ENCODE assay signal across 15 cellular contexts in genomic region chr4:143046906-143047305, GRCh38.
DNase-seq lines count a peak whose midpoint lies in the region; ATAC-seq and TF ChIP-seq lines count a peak whose summit lies in the region.
"Had no signal": no experiment of that assay in that cellular context is flagged by ENCODE, and none has a peak within 500 bp of the region (broad histone marks: within the 10 kb centered on the region; RNA-seq: fewer than 3 reads in every experiment).

No MANE protein-coding gene starts in this region.

- no peaks in the 10 kb centered on the region for H3K36me3 ChIP-seq in mesendoderm (ENCODE audit: control insufficient read depth, insufficient read depth, low read length)
- H3K36me3 ChIP-seq: BLaER1 treated with 17β-estradiol and CSF1 and Interleukin-3, amounts not matched to agents 10 nM and 100 nM; HAP-1 had no signal

- H3K27me3 Mint-ChIP-seq in stimulated activated naive CD8-positive, alpha-beta T cell treated with anti-CD3 and anti-CD28 coated beads, Interleukin-15, amount 100 ng/mL, for 72 hours, result no peaks in the 10 kb centered on the region
- no peaks in the 10 kb centered on the region for H3K27me3 Mint-ChIP-seq in neural crest cell (ENCODE audit: low read depth)
- H3K27me3 Mint-ChIP-seq in activated CD4-positive, alpha-beta T cell treated with anti-CD3 and anti-CD28 coated beads, Interleukin-2, amount 10 ng/mL, durations not matched to agents 7 days and 5 days, result no peaks in the 10 kb centered on the region
- H3K27me3 Mint-ChIP-seq: B cell had no signal

- no peak overlapping the region for H2BK5ac ChIP-seq in mesendoderm (ENCODE audit: low read length)

- no peak overlapping the region for H4K5ac ChIP-seq in mesendoderm (ENCODE audit: low read length)

- peak; percentile 23 for ATAC-seq in stimulated activated naive CD8-positive, alpha-beta T cell treated with anti-CD3 and anti-CD28 coated beads, Interleukin-15, amount 100 ng/mL, for 72 hours
- no peak for ATAC-seq in stimulated activated naive CD8-positive, alpha-beta T cell treated with anti-CD3 and anti-CD28 coated beads, Interleukin-15, Interleukin-2, amounts not matched to agents 100 U/mL and 50 U/mL, for 24 hours
- ATAC-seq in stimulated activated effector memory CD8-positive, alpha-beta T cell treated with anti-CD3 and anti-CD28 coated beads, Interleukin-12 subunit alpha, Interleukin-12 subunit beta, amount 100 ng/mL, for 72 hours, result peak; percentile 53
- ATAC-seq: CD8-positive, alpha-beta T cell had no signal

- H3K4me2 ChIP-seq in mesendoderm (ENCODE audit: low read length), result no peak overlapping the region
- H3K4me2 ChIP-seq: BLaER1 treated with 17β-estradiol and CSF1 and Interleukin-3, amounts not matched to agents 10 nM and 100 nM had no signal

- no CpG with 5 or more reads among the region's 4 CpGs for WGBS in mesendoderm (ENCODE audit: extremely low coverage, insufficient coverage, low lambda C conversion rate)

- TF ChIP-seq CTCF in neural crest cell (conservative IDR thresholded peaks at IDR 0.05), result no peak

- H3K9me3 Mint-ChIP-seq in stimulated activated naive CD8-positive, alpha-beta T cell treated with anti-CD3 and anti-CD28 coated beads, Interleukin-15, amount 100 ng/mL, for 72 hours, result no peaks in the 10 kb centered on the region
- H3K9me3 Mint-ChIP-seq in neural crest cell, result no peaks in the 10 kb centered on the region
- no peaks in the 10 kb centered on the region for H3K9me3 Mint-ChIP-seq in stimulated activated effector memory CD8-positive, alpha-beta T cell treated with anti-CD3 and anti-CD28 coated beads, Interleukin-12 subunit alpha, Interleukin-12 subunit beta, amount 100 ng/mL, for 72 hours
- H3K9me3 Mint-ChIP-seq in activated CD4-positive, alpha-beta T cell treated with anti-CD3 and anti-CD28 coated beads, Interleukin-2, amount 10 ng/mL, durations not matched to agents 7 days and 5 days, result no peaks in the 10 kb centered on the region
- H3K9me3 Mint-ChIP-seq: CD8-positive, alpha-beta T cell had no signal

- no peak overlapping the region for H3K18ac ChIP-seq in mesendoderm (ENCODE audit: low read length)

- no peaks in the 10 kb centered on the region for H3K79me1 ChIP-seq in mesendoderm (ENCODE audit: low read length)

- H3K56ac ChIP-seq in mesendoderm (ENCODE audit: low read length), result no peak overlapping the region

- no peaks in the 10 kb centered on the region for H3K4me1 Mint-ChIP-seq in stimulated activated naive CD8-positive, alpha-beta T cell treated with anti-CD3 and anti-CD28 coated beads, Interleukin-15, amount 100 ng/mL, for 72 hours
- H3K4me1 Mint-ChIP-seq in neural crest cell, result no peaks in the 10 kb centered on the region
- no peaks in the 10 kb centered on the region for H3K4me1 Mint-ChIP-seq in stimulated activated effector memory CD8-positive, alpha-beta T cell treated with anti-CD3 and anti-CD28 coated beads, Interleukin-12 subunit alpha, Interleukin-12 subunit beta, amount 100 ng/mL, for 72 hours
- no peaks in the 10 kb centered on the region for H3K4me1 Mint-ChIP-seq in activated CD4-positive, alpha-beta T cell treated with anti-CD3 and anti-CD28 coated beads, Interleukin-2, amount 10 ng/mL, durations not matched to agents 7 days and 5 days
- H3K4me1 Mint-ChIP-seq: B cell had no signal

- no peaks in the 10 kb centered on the region for H3K27me3 ChIP-seq in mesendoderm (ENCODE audit: insufficient read depth, low read length, poor library complexity)
- H3K27me3 ChIP-seq: BLaER1 treated with 17β-estradiol and CSF1 and Interleukin-3, amounts not matched to agents 10 nM and 100 nM had no signal

- H2BK15ac ChIP-seq in mesendoderm (replicated peaks; ENCODE audit: low read depth), result no peak overlapping the region

- H3K4me1 ChIP-seq in mesendoderm (ENCODE audit: control insufficient read depth, low read depth, low read length), result no peaks in the 10 kb centered on the region
- H3K4me1 ChIP-seq: BLaER1 treated with 17β-estradiol and CSF1 and Interleukin-3, amounts not matched to agents 10 nM and 100 nM; HAP-1 had no signal

- H3K9ac ChIP-seq in mesendoderm (ENCODE audit: low read length), result no peak overlapping the region
- H3K9ac ChIP-seq: BLaER1 treated with 17β-estradiol and CSF1 and Interleukin-3, amounts not matched to agents 10 nM and 100 nM had no signal

- no peak overlapping the region for H3K27ac ChIP-seq in mesendoderm (ENCODE audit: low read depth, low read length)
- H3K27ac ChIP-seq: 22Rv1; BLaER1 treated with 17β-estradiol and CSF1 and Interleukin-3, amounts not matched to agents 10 nM and 100 nM had no signal

- no peak overlapping the region for H3K4me3 Mint-ChIP-seq in stimulated activated naive CD8-positive, alpha-beta T cell treated with anti-CD3 and anti-CD28 coated beads, Interleukin-15, amount 100 ng/mL, for 72 hours
- no peak overlapping the region for H3K4me3 Mint-ChIP-seq in neural crest cell
- H3K4me3 Mint-ChIP-seq in stimulated activated effector memory CD8-positive, alpha-beta T cell treated with anti-CD3 and anti-CD28 coated beads, Interleukin-12 subunit alpha, Interleukin-12 subunit beta, amount 100 ng/mL, for 72 hours, result no peak overlapping the region
- H3K4me3 Mint-ChIP-seq in activated CD4-positive, alpha-beta T cell treated with anti-CD3 and anti-CD28 coated beads, Interleukin-2, amount 10 ng/mL, durations not matched to agents 7 days and 5 days, result no peak overlapping the region
- H3K4me3 Mint-ChIP-seq: B cell; CD8-positive, alpha-beta T cell had no signal

- no peak for DNase-seq in stimulated activated naive CD8-positive, alpha-beta T cell treated with anti-CD3 and anti-CD28 coated beads, Interleukin-15, amount 100 ng/mL, for 72 hours
- no peak for DNase-seq in stimulated activated naive CD8-positive, alpha-beta T cell treated with anti-CD3 and anti-CD28 coated beads, Interleukin-15, Interleukin-2, amounts not matched to agents 100 U/mL and 50 U/mL, for 24 hours
- DNase-seq in neural crest cell (ENCODE audit: low read depth, low spot score), result no peak
- no peak for DNase-seq in stimulated activated effector memory CD8-positive, alpha-beta T cell treated with anti-CD3 and anti-CD28 coated beads, Interleukin-12 subunit alpha, Interleukin-12 subunit beta, amount 100 ng/mL, for 72 hours (ENCODE audit: low spot score in 2 of 2)
- DNase-seq in mesendoderm, result no peak
- DNase-seq in activated CD4-positive, alpha-beta T cell treated with anti-CD3 and anti-CD28 coated beads, Interleukin-2, amount 10 ng/mL, durations not matched to agents 7 days and 5 days, result no peak
- DNase-seq in stimulated activated naive CD4-positive, alpha-beta T cell (lab: John Stamatoyannopoulos, UW), result no peak
- DNase-seq: Calu3; CD8-positive, alpha-beta T cell; DMS79 treated with DMSO at 0.1 percent for 48 hours; GF-D8 had no signal

- no peak overlapping the region for H2AK5ac ChIP-seq in mesendoderm (ENCODE audit: low read length)

- no peak overlapping the region for H3K4me3 ChIP-seq in mesendoderm (ENCODE audit: low read length)
- H3K4me3 ChIP-seq: BLaER1 treated with 17β-estradiol and CSF1 and Interleukin-3, amounts not matched to agents 10 nM and 100 nM; HAP-1 had no signal

- POLR2A ChIA-PET in activated CD4-positive, alpha-beta T cell treated with anti-CD3 and anti-CD28 coated beads, Interleukin-2, amount 10 ng/mL, durations not matched to agents 7 days and 5 days (lab: Charles Lee), result no interaction called here

- no peak overlapping the region for H3K23ac ChIP-seq in mesendoderm (ENCODE audit: low read length)

- no peaks in the 10 kb centered on the region for H3K79me2 ChIP-seq in mesendoderm (ENCODE audit: control insufficient read depth, insufficient read depth, low read length)

- H2BK120ac ChIP-seq in mesendoderm (ENCODE audit: low read depth, low read length), result no peak overlapping the region

- no peak overlapping the region for H3K4ac ChIP-seq in mesendoderm (ENCODE audit: low read depth, low read length)

- no peaks in the 10 kb centered on the region for H3K36me3 Mint-ChIP-seq in neural crest cell (ENCODE audit: low read depth)
- H3K36me3 Mint-ChIP-seq in stimulated activated effector memory CD8-positive, alpha-beta T cell treated with anti-CD3 and anti-CD28 coated beads, Interleukin-12 subunit alpha, Interleukin-12 subunit beta, amount 100 ng/mL, for 72 hours, result no peaks in the 10 kb centered on the region
- no peaks in the 10 kb centered on the region for H3K36me3 Mint-ChIP-seq in activated CD4-positive, alpha-beta T cell treated with anti-CD3 and anti-CD28 coated beads, Interleukin-2, amount 10 ng/mL, durations not matched to agents 7 days and 5 days (ENCODE audit: low read depth)
- H3K36me3 Mint-ChIP-seq: CD8-positive, alpha-beta T cell had no signal

- H3K27ac Mint-ChIP-seq in stimulated activated naive CD8-positive, alpha-beta T cell treated with anti-CD3 and anti-CD28 coated beads, Interleukin-15, amount 100 ng/mL, for 72 hours, result no peak overlapping the region
- peak overlapping the region; percentile 57 for H3K27ac Mint-ChIP-seq in neural crest cell (ENCODE audit: unreplicated experiment)
- H3K27ac Mint-ChIP-seq in stimulated activated effector memory CD8-positive, alpha-beta T cell treated with anti-CD3 and anti-CD28 coated beads, Interleukin-12 subunit alpha, Interleukin-12 subunit beta, amount 100 ng/mL, for 72 hours, result no peak overlapping the region
- H3K27ac Mint-ChIP-seq in activated CD4-positive, alpha-beta T cell treated with anti-CD3 and anti-CD28 coated beads, Interleukin-2, amount 10 ng/mL, durations not matched to agents 7 days and 5 days, result no peak overlapping the region
- H3K27ac Mint-ChIP-seq: B cell; CD8-positive, alpha-beta T cell had no signal

- CTCF ChIA-PET in activated CD4-positive, alpha-beta T cell treated with anti-CD3 and anti-CD28 coated beads, Interleukin-2, amount 10 ng/mL, durations not matched to agents 7 days and 5 days (lab: Charles Lee), result no interaction called here

- no peak overlapping the region for H4K8ac ChIP-seq in mesendoderm (ENCODE audit: low read depth, low read length)
